ENCODE assay signal across 8 cellular contexts in the genomic region with DNA sequence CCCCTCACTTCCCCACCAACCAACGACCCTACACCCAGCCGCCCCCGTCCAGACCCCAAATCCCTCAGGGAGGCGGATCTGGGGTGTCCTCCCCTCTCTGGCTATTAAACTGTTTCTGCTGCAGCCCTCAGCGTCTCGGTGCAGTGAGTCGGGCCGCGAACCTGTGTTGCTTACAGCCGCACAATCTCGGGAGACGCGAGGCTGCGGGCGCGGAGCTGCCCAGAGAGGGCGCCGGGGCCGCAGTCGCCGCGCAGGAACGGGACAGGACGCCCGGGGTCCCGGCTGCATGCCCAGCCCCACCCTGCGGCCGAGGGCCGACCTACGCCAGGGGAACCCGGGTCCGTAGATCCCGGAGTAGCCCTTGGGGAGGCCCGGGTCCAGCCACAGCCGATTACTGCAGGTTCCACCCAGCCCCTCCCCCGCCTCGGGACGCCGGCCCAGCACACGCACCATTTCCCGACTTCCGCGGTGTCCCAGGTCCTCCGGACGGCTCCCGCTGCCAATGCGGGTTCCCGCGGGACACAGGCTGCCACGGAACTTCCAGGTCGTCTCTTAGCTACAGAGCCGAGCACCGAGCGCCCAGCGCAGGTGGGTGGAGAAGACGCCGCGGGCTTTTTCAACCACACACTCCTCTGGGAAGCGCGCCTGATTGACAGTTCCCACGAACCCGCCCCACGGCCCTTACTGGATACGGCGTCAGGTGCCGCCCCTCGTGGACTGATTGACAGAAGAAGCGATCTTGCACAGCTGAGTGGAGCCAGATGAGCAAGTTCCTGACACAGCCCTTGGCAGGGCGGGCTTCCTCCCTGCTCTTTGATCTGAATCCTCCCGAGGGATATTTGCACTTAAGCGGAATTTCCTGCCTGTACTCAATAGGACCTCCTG.
A peak's percentile ranks its signal among the peaks of the same experiment; 100 is the strongest.
DNase-seq lines count a peak whose midpoint lies in the region; ATAC-seq and TF ChIP-seq lines count a peak whose summit lies in the region.

Gene ZNF799 (minus strand): TSS at position 654 of the 885 bp plus-strand sequence. CDS start 201 bp downstream, at position 453.

- DNase-seq in NCI-H187 (lab: John Stamatoyannopoulos, UW) (peak; percentile 65 to 90), T-helper 22 cell (ENCODE audit: low read depth) (peak; percentile 67), astrocyte of the cerebellum (ENCODE audit: low read depth) (peak; percentile 91), hippocampal formation (lab: John Stamatoyannopoulos, UW) (peak; percentile 93 to 96), retina (peak; percentile 97)

- in situ Hi-C loops in astrocyte of the cerebellum (cut with HindIII; ENCODE audit: low sequenced_read_pairs): no loop called here

- TF ChIP-seq POLR2A in GM15510 (IDR thresholded peaks at IDR 0.05; ENCODE audit: borderline replicate concordance, extremely low read depth, insufficient read length): peak; percentile 65

- ATAC-seq in HG02938 (IDR thresholded peaks at IDR 0.05; ENCODE audit: unreplicated experiment): peak; percentile 75
- no peak for ATAC-seq in GM18858 (IDR thresholded peaks at IDR 0.05; ENCODE audit: unreplicated experiment)

- TF ChIP-seq CTCF in astrocyte of the cerebellum (IDR thresholded peaks at IDR 0.05; ENCODE audit: low read depth, low read length, missing control alignments): no peak

- H3K4me3 ChIP-seq in astrocyte of the cerebellum (ENCODE audit: low read depth, low read length): peak within 1 kb of the TSS; percentile 71
